ENCODE assay signal across 28 cellular contexts in the genomic region with DNA sequence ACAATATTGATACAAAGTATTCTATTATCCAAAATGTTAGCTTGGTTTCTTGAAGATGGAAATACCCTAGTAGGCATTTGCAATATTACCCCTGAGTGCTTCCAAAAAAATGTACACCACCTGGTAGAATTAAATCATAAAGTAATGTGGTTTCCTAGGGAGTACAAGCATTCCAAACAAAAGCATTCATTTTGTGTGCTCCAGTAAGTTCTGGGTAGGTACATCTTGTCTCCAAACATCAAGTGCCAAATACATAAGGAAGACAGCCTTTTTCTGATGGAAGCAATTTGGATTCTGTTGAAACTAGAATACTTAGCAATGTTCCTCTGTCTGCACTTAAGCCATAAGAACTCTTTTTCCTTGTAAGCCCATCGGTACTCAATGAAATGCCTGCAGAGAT.
DNase-seq lines count a peak whose midpoint lies in the region; ATAC-seq and TF ChIP-seq lines count a peak whose summit lies in the region.
"Had no signal": no experiment of that assay in that cellular context is flagged by ENCODE, and none has a peak within 500 bp of the region (broad histone marks: within the 10 kb centered on the region; RNA-seq: fewer than 3 reads in every experiment).

No MANE protein-coding gene starts in this region.

- no peak overlapping the region for H3K23ac ChIP-seq in IMR-90 (ENCODE audit: low read depth, low read length)

- peak; percentile 9 for DNase-seq in NCI-H2171 treated with DMSO at 0.1 percent for 48 hours (lab: John Stamatoyannopoulos, UW)
- DNase-seq in NCI-H2171 (lab: John Stamatoyannopoulos, UW) = no peak
- no peak for DNase-seq in activated naive CD4-positive, alpha-beta T cell treated with anti-CD3 and anti-CD28 coated beads for 36 hours
- no peak for DNase-seq in activated naive CD4-positive, alpha-beta T cell treated with anti-CD3 and anti-CD28 coated beads, Interleukin-2, amount 50 U/mL, for 16 hours
- DNase-seq in IMR-90 = no peak
- no peak for DNase-seq in activated naive CD8-positive, alpha-beta T cell treated with anti-CD3 and anti-CD28 coated beads for 36 hours
- no peak for DNase-seq in middle frontal gyrus (ENCODE audit: extremely low spot score, low spot score)
- DNase-seq: BE2C; CD8-positive, alpha-beta memory T cell; DMS 273 treated with DMSO at 0.1 percent for 48 hours; DMS79; EL; GDM1; Karpas-422; NCI-H1092 treated with DMSO at 0.1 percent for 48 hours; NCI-H1436 treated with DMSO at 0.1 percent for 48 hours; NCI-H1930; NCI-H2107; NCI-H446 treated with DMSO at 0.1 percent for 48 hours; NCI-H526; NCI-H82; NK-92 treated with Interleukin-12 subunit alpha and Interleukin-12 subunit beta, amount 100 ng/mL, for 24 hours; PC-3 had no signal

- WGBS in IMR-90 (ENCODE audit: extremely low coverage in 2 of 2, insufficient read length in 1 of 2), 2 experiments = no CpG with 5 or more reads among the region's 1 CpG

- no peaks in the 10 kb centered on the region for H3K27me3 Mint-ChIP-seq in activated naive CD4-positive, alpha-beta T cell treated with anti-CD3 and anti-CD28 coated beads for 36 hours (ENCODE audit: low read depth)
- no peaks in the 10 kb centered on the region for H3K27me3 Mint-ChIP-seq in activated naive CD8-positive, alpha-beta T cell treated with anti-CD3 and anti-CD28 coated beads for 36 hours

- H3K36me3 ChIP-seq in IMR-90 (ENCODE audit: control insufficient read depth, insufficient read depth, low read length) = no peaks in the 10 kb centered on the region
- H3K36me3 ChIP-seq: BE2C had no signal

- dilution Hi-C loops in IMR-90 (cut with HindIII; ENCODE audit: low sequenced_read_pairs, unreplicated experiment) = no loop called here

- no peaks in the 10 kb centered on the region for H3K27me3 ChIP-seq in IMR-90 (ENCODE audit: control insufficient read depth, insufficient read depth, low read length)
- H3K27me3 ChIP-seq: BE2C had no signal

- POLR2A ChIA-PET in IMR-90 (lab: Charles Lee; ENCODE audit: unreplicated experiment) = no interaction called here

- no peak overlapping the region for H2BK120ac ChIP-seq in IMR-90 (ENCODE audit: low read depth, low read length)

- no peak overlapping the region for H3K56ac ChIP-seq in IMR-90 (ENCODE audit: extremely low read depth, insufficient read depth, low read length)

- no peak overlapping the region for H3K4me3 ChIP-seq in IMR-90 (ENCODE audit: insufficient read depth, low read depth, low read length)
- H3K4me3 ChIP-seq: GM12878 had no signal

- no peak overlapping the region for H4K5ac ChIP-seq in IMR-90 (ENCODE audit: low read depth, low read length)

- 0 out of 2 replicates have a peak, but pooled peaks cover 4% of the 10 kb centered on the region for H3K9me1 ChIP-seq in IMR-90 (ENCODE audit: insufficient read depth, low read length)

- no peak overlapping the region for H3K9ac ChIP-seq in IMR-90 (ENCODE audit: low read depth, low read length)

- H4K8ac ChIP-seq in IMR-90 (ENCODE audit: low read depth in 2 of 2, low read length in 2 of 2) = no peak overlapping the region

- H3K4ac ChIP-seq in IMR-90 (ENCODE audit: low read depth, low read length) = no peak overlapping the region

- H2AFZ ChIP-seq in IMR-90 (replicated peaks; ENCODE audit: low read length, poor library complexity) = no peak overlapping the region

- no peak overlapping the region for H2AK5ac ChIP-seq in IMR-90 (ENCODE audit: low read depth, low read length)

- peaks cover 7% of the 10 kb centered on the region for H3K4me1 ChIP-seq in IMR-90 (ENCODE audit: control insufficient read depth, insufficient read depth, low read length)
- H3K4me1 ChIP-seq: BE2C had no signal

- no peak for TF ChIP-seq POLR2A in IMR-90 (IDR thresholded peaks at IDR 0.05; ENCODE audit: low read depth, low read length)

- H3K27ac Mint-ChIP-seq in activated naive CD4-positive, alpha-beta T cell treated with anti-CD3 and anti-CD28 coated beads for 36 hours = peak overlapping the region; percentile 92
- H3K27ac Mint-ChIP-seq in activated naive CD8-positive, alpha-beta T cell treated with anti-CD3 and anti-CD28 coated beads for 36 hours = peak overlapping the region; percentile 88
- H3K27ac Mint-ChIP-seq: CD14-positive monocyte had no signal

- TF ChIP-seq RAD21 in IMR-90 (IDR thresholded peaks at IDR 0.05; ENCODE audit: low read length) = no peak

- ATAC-seq in IMR-90 (ENCODE audit: low read depth) (no peak), GM19397 (IDR thresholded peaks at IDR 0.05; ENCODE audit: unreplicated experiment) (no peak)
- ATAC-seq: GM12878 had no signal

- H2BK20ac ChIP-seq in IMR-90 (ENCODE audit: low read depth, low read length) = no peak overlapping the region

- no peaks in the 10 kb centered on the region for H3K36me3 Mint-ChIP-seq in activated naive CD4-positive, alpha-beta T cell treated with anti-CD3 and anti-CD28 coated beads for 36 hours (ENCODE audit: low read depth)
- H3K36me3 Mint-ChIP-seq in activated naive CD8-positive, alpha-beta T cell treated with anti-CD3 and anti-CD28 coated beads for 36 hours = peaks cover 23% of the 10 kb centered on the region
- H3K36me3 Mint-ChIP-seq: CD14-positive monocyte had no signal

- intact Hi-C loops in activated naive CD4-positive, alpha-beta T cell treated with anti-CD3 and anti-CD28 coated beads for 36 hours (cut with micrococcal nuclease) = loop anchor here (5.0 to 10.0 kb wide), 2 partner anchors 369 to 859 kb away; a partner anchor contains a TSS
- intact Hi-C loops in IMR-90 (cut with micrococcal nuclease) = loop anchor here (10.0 kb wide), 2 partner anchors 521 to 699 kb away; a partner anchor contains a TSS

- peak overlapping the region; percentile 41; the same call in 1 of the 2 replicates for H3K18ac ChIP-seq in IMR-90 (ENCODE audit: low read depth, low read length)

- no peak overlapping the region for H3K27ac ChIP-seq in IMR-90 (ENCODE audit: insufficient read depth, low read length)
- H3K27ac ChIP-seq: 22Rv1, HL-60 had no signal

- no peaks in the 10 kb centered on the region for H3K9me3 Mint-ChIP-seq in activated naive CD4-positive, alpha-beta T cell treated with anti-CD3 and anti-CD28 coated beads for 36 hours
- peaks cover 6% of the 10 kb centered on the region for H3K9me3 Mint-ChIP-seq in activated naive CD8-positive, alpha-beta T cell treated with anti-CD3 and anti-CD28 coated beads for 36 hours
- H3K9me3 Mint-ChIP-seq: CD8-positive, alpha-beta memory T cell had no signal

- in situ Hi-C loops in IMR-90 (cut with MboI; ENCODE audit: low sequenced_read_pairs) = no loop called here

- no peak overlapping the region; the same call in 1 of the 2 replicates for H3K14ac ChIP-seq in IMR-90 (replicated peaks; ENCODE audit: low read depth, low read length)

- H3K4me1 Mint-ChIP-seq in activated naive CD4-positive, alpha-beta T cell treated with anti-CD3 and anti-CD28 coated beads for 36 hours (ENCODE audit: low read depth) = peaks cover 77% of the 10 kb centered on the region
- peaks cover 80% of the 10 kb centered on the region for H3K4me1 Mint-ChIP-seq in activated naive CD8-positive, alpha-beta T cell treated with anti-CD3 and anti-CD28 coated beads for 36 hours

- no peak overlapping the region for H4K91ac ChIP-seq in IMR-90 (ENCODE audit: insufficient read depth, low read depth, low read length)

- no peak for TF ChIP-seq CTCF in IMR-90 (conservative IDR thresholded peaks at IDR 0.05; ENCODE audit: low read depth, low read length)

- no peaks in the 10 kb centered on the region for H3K9me3 ChIP-seq in IMR-90 (ENCODE audit: control insufficient read depth, insufficient read depth, low read length)
- H3K9me3 ChIP-seq: BE2C had no signal

- CTCF ChIA-PET in activated naive CD4-positive, alpha-beta T cell treated with anti-CD3 and anti-CD28 coated beads for 36 hours (lab: Charles Lee) = interaction anchor here (0.6 to 12.8 kb wide), 8 partner anchors 11 to 716 kb away, joined by 3 to 163 read pairs (median 6); a partner anchor contains a TSS
- CTCF ChIA-PET in IMR-90 (lab: Yijun Ruan, JAX) = interaction anchor here (1.4 kb wide), 1 partner anchor 141 kb away, joined by 4 read pairs; no protein-coding TSS in a partner anchor

- H2AK9ac ChIP-seq in IMR-90 (replicated peaks; ENCODE audit: low read depth, low read length, poor library complexity) = no peak overlapping the region

- H3K79me1 ChIP-seq in IMR-90 (ENCODE audit: low read depth in 1 of 2, low read length in 2 of 2) = no peaks in the 10 kb centered on the region

- H3K4me2 ChIP-seq in IMR-90 (ENCODE audit: low read depth, low read length) = no peak overlapping the region

- no peak overlapping the region for H2BK5ac ChIP-seq in IMR-90 (ENCODE audit: low read depth, low read length, poor library complexity, severe bottlenecking)

- H3K4me3 Mint-ChIP-seq in activated naive CD4-positive, alpha-beta T cell treated with anti-CD3 and anti-CD28 coated beads for 36 hours = no peak overlapping the region
- H3K4me3 Mint-ChIP-seq in activated naive CD8-positive, alpha-beta T cell treated with anti-CD3 and anti-CD28 coated beads for 36 hours = no peak overlapping the region
- H3K4me3 Mint-ChIP-seq: CD14-positive monocyte had no signal

- BruUV-seq in IMR-90 (replicated peaks; lab: Mats Ljungman, UMichigan) = no TSS peak

- H4K20me1 ChIP-seq in IMR-90 (ENCODE audit: insufficient read depth, low read length) = no peaks in the 10 kb centered on the region

- H2BK15ac ChIP-seq in IMR-90 (ENCODE audit: low read depth, low read length) = no peak overlapping the region

TF ChIP-seq in IMR-90, 13 proteins besides CTCF, POLR2A, EP300 and RAD21 (continues in another document):
- TF ChIP-seq NFE2L2 (IDR thresholded peaks at IDR 0.05; ENCODE audit: low read depth, low read length) (no peak), CHD1 (IDR thresholded peaks at IDR 0.05; ENCODE audit: low read depth, low read length) (no peak), FOS (IDR thresholded peaks at IDR 0.05; ENCODE audit: low read depth, low read length) (no peak), MXI1 (IDR thresholded peaks at IDR 0.05; ENCODE audit: borderline replicate concordance, low read depth, low read length) (no peak), MAFK (IDR thresholded peaks at IDR 0.05; ENCODE audit: low read depth, low read length) (no peak)
- TF ChIP-seq, protein P1, sequence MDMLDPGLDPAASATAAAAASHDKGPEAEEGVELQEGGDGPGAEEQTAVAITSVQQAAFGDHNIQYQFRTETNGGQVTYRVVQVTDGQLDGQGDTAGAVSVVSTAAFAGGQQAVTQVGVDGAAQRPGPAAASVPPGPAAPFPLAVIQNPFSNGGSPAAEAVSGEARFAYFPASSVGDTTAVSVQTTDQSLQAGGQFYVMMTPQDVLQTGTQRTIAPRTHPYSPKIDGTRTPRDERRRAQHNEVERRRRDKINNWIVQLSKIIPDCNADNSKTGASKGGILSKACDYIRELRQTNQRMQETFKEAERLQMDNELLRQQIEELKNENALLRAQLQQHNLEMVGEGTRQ (IDR thresholded peaks at IDR 0.05; ENCODE audit: low read depth, low read length) = no peak
